In the genomic region with DNA sequence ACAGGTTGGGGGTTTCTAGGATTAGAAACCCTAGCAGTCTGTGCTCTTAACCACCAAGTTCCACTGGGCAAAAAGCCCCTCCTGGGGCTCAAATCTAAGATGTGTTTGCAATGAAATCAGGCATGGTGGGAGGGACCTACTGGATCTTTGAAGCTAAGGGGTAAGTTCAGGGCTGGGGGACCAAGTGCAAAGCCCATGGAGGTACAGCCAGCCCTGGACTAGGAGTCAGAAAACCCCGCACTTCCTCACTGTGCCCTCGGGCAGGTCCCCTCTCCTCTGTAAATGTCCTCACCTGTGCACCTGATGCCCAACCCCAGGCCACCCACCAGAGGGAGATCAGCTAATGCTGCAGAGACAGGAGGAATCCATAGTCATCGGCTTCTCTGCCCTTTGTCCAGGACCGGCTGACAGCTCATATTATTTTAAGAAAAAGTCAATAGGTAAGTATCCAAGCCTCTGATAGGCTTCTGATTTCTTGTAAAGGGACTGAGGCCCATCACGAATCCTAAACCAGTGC, we compare ENCODE assay signal across 20 cellular contexts.
DNase-seq lines count a peak whose midpoint lies in the region; ATAC-seq and TF ChIP-seq lines count a peak whose summit lies in the region.
"Had no signal": no experiment of that assay in that cellular context is flagged by ENCODE, and none has a peak within 500 bp of the region (broad histone marks: within the 10 kb centered on the region; RNA-seq: fewer than 3 reads in every experiment).

No MANE protein-coding gene starts in this region.

- CTCF ChIA-PET in WTC11 (lab: Charles Lee) = interaction anchor here (0.7 to 1.4 kb wide), 5 partner anchors 8 to 93 kb away, joined by 3 to 11 read pairs (median 3); no protein-coding TSS in a partner anchor

- H3K9me3 Mint-ChIP-seq in WTC11 (no peaks in the 10 kb centered on the region), naive B cell (no peaks in the 10 kb centered on the region)
- H3K9me3 Mint-ChIP-seq: CD8-positive, alpha-beta memory T cell had no signal

- H3K4me3 ChIP-seq in GM23248 = no peak overlapping the region
- H3K4me3 ChIP-seq: BLaER1, SJSA1 had no signal

- in situ Hi-C loops in GM23248 (cut with MboI) = no loop called here

- H3K4me1 Mint-ChIP-seq in WTC11 (peaks cover 18% of the 10 kb centered on the region), naive B cell (peaks cover 39 to 49% (median 46%) of the 10 kb centered on the region in 3 donors)
- H3K4me1 Mint-ChIP-seq: CD8-positive, alpha-beta memory T cell had no signal

- H3K36me3 ChIP-seq in GM23248 (ENCODE audit: low read depth) = no peaks in the 10 kb centered on the region
- H3K36me3 ChIP-seq: SJSA1 had no signal

- peak; percentile 39; the same call in 1 of the 2 replicates for ATAC-seq in WTC11
- ATAC-seq in naive B cell (ENCODE audit: low read depth in 2 of 2) = no peak

- TF ChIP-seq POLR2A in GM19193 (IDR thresholded peaks at IDR 0.05; ENCODE audit: extremely low read depth, insufficient read depth, insufficient read length) = peak; percentile 17

- peaks cover 75% of the 10 kb centered on the region for H3K27me3 ChIP-seq in GM23248 (replicated peaks; ENCODE audit: insufficient read depth)
- H3K27me3 ChIP-seq: BLaER1 had no signal

- H3K4me2 ChIP-seq in GM23248 (ENCODE audit: unreplicated experiment) = no peak overlapping the region
- H3K4me2 ChIP-seq: BLaER1 had no signal

- no peak overlapping the region for H3K27ac ChIP-seq in GM23248
- H3K27ac ChIP-seq: 22Rv1, BLaER1, HL-60, SJSA1 had no signal

- H3K36me3 Mint-ChIP-seq in WTC11 = no peaks in the 10 kb centered on the region
- H3K36me3 Mint-ChIP-seq in naive B cell = peaks cover 19 to 44% of the 10 kb centered on the region in 2 donors
- H3K36me3 Mint-ChIP-seq: CD8-positive, alpha-beta memory T cell had no signal

- H3K27ac Mint-ChIP-seq in WTC11 (no peak overlapping the region), naive B cell (peak overlapping the region in 5 of 6 donors; percentile 47 to 93 (median 57))
- H3K27ac Mint-ChIP-seq: CD8-positive, alpha-beta memory T cell had no signal

- no peaks in the 10 kb centered on the region for H3K9me2 ChIP-seq in GM23248 (ENCODE audit: insufficient read depth)

- H2AFZ ChIP-seq in GM23248 = no peak overlapping the region

- H3K4me1 ChIP-seq in GM23248 (ENCODE audit: insufficient read depth) = no peaks in the 10 kb centered on the region
- H3K4me1 ChIP-seq: BLaER1, SJSA1 had no signal

- no peak overlapping the region for H3K9ac ChIP-seq in GM23248
- H3K9ac ChIP-seq: BLaER1 had no signal

- WGBS in GM23248 (ENCODE audit: low coverage in 1 of 2, low lambda C conversion rate in 2 of 2, missing lambda C conversion rate in 2 of 2), 2 experiments = 36 to 40% methylated on average over 5 of the region's 5 CpGs

- H3K27me3 Mint-ChIP-seq in WTC11 (ENCODE audit: low read depth) = peaks cover 4% of the 10 kb centered on the region; the same call in 1 of the 2 replicates
- no peaks in the 10 kb centered on the region for H3K27me3 Mint-ChIP-seq in naive B cell

- no peaks in the 10 kb centered on the region for H3K79me2 ChIP-seq in GM23248 (ENCODE audit: insufficient read depth)

- no peaks in the 10 kb centered on the region for H4K20me1 ChIP-seq in GM23248 (ENCODE audit: insufficient read depth)

- no peak for TF ChIP-seq CTCF in WTC11 (IDR thresholded peaks at IDR 0.05)

- H3K9me3 ChIP-seq in GM23248 (ENCODE audit: low read depth) = no peaks in the 10 kb centered on the region
- H3K9me3 ChIP-seq: BLaER1, SJSA1 had no signal

- POLR2A ChIA-PET in WTC11 (lab: Charles Lee) = no interaction called here

- H3F3A ChIP-seq in GM23248 (ENCODE audit: insufficient read depth) = no peaks in the 10 kb centered on the region

- H3K4me3 Mint-ChIP-seq in WTC11 (no peak overlapping the region), naive B cell (peak overlapping the region in 5 of 8 donors; percentile 5 to 38 (median 22))
- H3K4me3 Mint-ChIP-seq: CD8-positive, alpha-beta memory T cell had no signal

- DNase-seq in NCI-H1417 (lab: John Stamatoyannopoulos, UW) (peak in 2 of 3 experiments; percentile 9 to 37), NCI-H1417 treated with DMSO at 0.1 percent for 48 hours (lab: John Stamatoyannopoulos, UW) (no peak), WTC11 (ENCODE audit: low spot score) (no peak), naive B cell (no peak), COR-L47 (lab: John Stamatoyannopoulos, UW) (no peak), NCI-H2081 (lab: John Stamatoyannopoulos, UW) (no peak), GM23248 (no peak)
- DNase-seq: CD8-positive, alpha-beta memory T cell; DMS 273 treated with DMSO at 0.1 percent for 48 hours; HCEC 1CT; KBM-7; NCI-H1048; NCI-H524; NK-92 treated with Interleukin-12 subunit alpha and Interleukin-12 subunit beta, amount 100 ng/mL, for 24 hours; SW 1271 had no signal

TF ChIP-seq in WTC11, 78 proteins besides CTCF, POLR2A, EP300 and RAD21:
- no peak for TF ChIP-seq CREB1 (CRISPR knock-in tag; IDR thresholded peaks at IDR 0.05)
- TF ChIP-seq, protein P1, sequence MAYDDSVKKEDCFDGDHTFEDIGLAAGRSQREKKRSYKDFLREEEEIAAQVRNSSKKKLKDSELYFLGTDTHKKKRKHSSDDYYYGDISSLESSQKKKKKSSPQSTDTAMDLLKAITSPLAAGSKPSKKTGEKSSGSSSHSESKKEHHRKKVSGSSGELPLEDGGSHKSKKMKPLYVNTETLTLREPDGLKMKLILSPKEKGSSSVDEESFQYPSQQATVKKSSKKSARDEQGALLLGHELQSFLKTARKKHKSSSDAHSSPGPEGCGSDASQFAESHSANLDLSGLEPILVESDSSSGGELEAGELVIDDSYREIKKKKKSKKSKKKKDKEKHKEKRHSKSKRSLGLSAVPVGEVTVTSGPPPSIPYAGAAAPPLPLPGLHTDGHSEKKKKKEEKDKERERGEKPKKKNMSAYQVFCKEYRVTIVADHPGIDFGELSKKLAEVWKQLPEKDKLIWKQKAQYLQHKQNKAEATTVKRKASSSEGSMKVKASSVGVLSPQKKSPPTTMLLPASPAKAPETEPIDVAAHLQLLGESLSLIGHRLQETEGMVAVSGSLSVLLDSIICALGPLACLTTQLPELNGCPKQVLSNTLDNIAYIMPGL (CRISPR knock-in tag; IDR thresholded peaks at IDR 0.05) = no peak
- no peak for TF ChIP-seq GTF2I (CRISPR knock-in tag; conservative IDR thresholded peaks at IDR 0.05)
- TF ChIP-seq, protein P2, sequence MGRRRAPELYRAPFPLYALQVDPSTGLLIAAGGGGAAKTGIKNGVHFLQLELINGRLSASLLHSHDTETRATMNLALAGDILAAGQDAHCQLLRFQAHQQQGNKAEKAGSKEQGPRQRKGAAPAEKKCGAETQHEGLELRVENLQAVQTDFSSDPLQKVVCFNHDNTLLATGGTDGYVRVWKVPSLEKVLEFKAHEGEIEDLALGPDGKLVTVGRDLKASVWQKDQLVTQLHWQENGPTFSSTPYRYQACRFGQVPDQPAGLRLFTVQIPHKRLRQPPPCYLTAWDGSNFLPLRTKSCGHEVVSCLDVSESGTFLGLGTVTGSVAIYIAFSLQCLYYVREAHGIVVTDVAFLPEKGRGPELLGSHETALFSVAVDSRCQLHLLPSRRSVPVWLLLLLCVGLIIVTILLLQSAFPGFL (CRISPR knock-in tag; IDR thresholded peaks at IDR 0.05; ENCODE audit: borderline replicate concordance) = no peak
- TF ChIP-seq, protein P3, sequence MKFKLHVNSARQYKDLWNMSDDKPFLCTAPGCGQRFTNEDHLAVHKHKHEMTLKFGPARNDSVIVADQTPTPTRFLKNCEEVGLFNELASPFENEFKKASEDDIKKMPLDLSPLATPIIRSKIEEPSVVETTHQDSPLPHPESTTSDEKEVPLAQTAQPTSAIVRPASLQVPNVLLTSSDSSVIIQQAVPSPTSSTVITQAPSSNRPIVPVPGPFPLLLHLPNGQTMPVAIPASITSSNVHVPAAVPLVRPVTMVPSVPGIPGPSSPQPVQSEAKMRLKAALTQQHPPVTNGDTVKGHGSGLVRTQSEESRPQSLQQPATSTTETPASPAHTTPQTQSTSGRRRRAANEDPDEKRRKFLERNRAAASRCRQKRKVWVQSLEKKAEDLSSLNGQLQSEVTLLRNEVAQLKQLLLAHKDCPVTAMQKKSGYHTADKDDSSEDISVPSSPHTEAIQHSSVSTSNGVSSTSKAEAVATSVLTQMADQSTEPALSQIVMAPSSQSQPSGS (CRISPR knock-in tag; IDR thresholded peaks at IDR 0.05; ENCODE audit: borderline replicate concordance, low read depth) = no peak
- TF ChIP-seq, protein P4, sequence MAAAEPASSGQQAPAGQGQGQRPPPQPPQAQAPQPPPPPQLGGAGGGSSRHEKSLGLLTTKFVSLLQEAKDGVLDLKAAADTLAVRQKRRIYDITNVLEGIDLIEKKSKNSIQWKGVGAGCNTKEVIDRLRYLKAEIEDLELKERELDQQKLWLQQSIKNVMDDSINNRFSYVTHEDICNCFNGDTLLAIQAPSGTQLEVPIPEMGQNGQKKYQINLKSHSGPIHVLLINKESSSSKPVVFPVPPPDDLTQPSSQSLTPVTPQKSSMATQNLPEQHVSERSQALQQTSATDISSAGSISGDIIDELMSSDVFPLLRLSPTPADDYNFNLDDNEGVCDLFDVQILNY (CRISPR knock-in tag; IDR thresholded peaks at IDR 0.05) = no peak
- TF ChIP-seq SP1 (CRISPR knock-in tag; conservative IDR thresholded peaks at IDR 0.05) = no peak
- no peak for TF ChIP-seq PRRX2 (CRISPR knock-in tag; IDR thresholded peaks at IDR 0.05)
- TF ChIP-seq ZNF121 (CRISPR knock-in tag; IDR thresholded peaks at IDR 0.05) = no peak
- TF ChIP-seq MXD4 (CRISPR knock-in tag; IDR thresholded peaks at IDR 0.05; ENCODE audit: borderline replicate concordance) = no peak
- TF ChIP-seq ESRRA (CRISPR knock-in tag; IDR thresholded peaks at IDR 0.05; ENCODE audit: borderline replicate concordance) = no peak
- TF ChIP-seq FOXJ3 (CRISPR knock-in tag; IDR thresholded peaks at IDR 0.05; ENCODE audit: borderline replicate concordance) = no peak
- TF ChIP-seq EMX1 (CRISPR knock-in tag; IDR thresholded peaks at IDR 0.05) = no peak
- TF ChIP-seq ELF4 (CRISPR knock-in tag; IDR thresholded peaks at IDR 0.05; ENCODE audit: low read depth) = no peak

Comparison
In these comparisons a context has a peak if more than half of its experiments do, and no peak if none do; other contexts are left out.
1. DNase-seq: peak in NCI-H1417 (2 of 3); none in NCI-H1417 treated with DMSO at 0.1 percent for 48 hours (single experiment), WTC11 (single experiment), naive B cell (single experiment), COR-L47 (single experiment), NCI-H2081 (0 of 2) and GM23248 (single experiment).